19 cellular contexts compared by ENCODE assay signal in the genomic region with DNA sequence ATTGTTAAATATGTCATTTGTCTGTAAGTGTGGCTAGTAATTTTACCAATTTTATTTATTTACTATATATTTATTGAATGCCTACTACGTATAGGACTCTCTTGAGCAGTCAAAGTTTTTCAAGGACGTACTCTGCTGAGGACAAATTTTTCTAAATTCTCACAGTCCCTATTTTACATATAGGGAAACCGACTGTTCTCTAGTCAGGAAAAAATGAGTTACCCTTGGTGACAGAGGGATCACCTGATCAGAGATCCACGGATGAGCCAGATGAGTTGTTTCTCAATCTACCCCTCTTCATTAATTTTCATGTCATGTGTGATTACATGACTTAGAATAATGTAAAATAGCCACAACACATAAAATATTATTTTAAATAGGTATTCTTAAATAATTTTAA.
DNase-seq lines count a peak whose midpoint lies in the region; ATAC-seq, FAIRE-seq and TF ChIP-seq lines count a peak whose summit lies in the region.
"Had no signal": no experiment of that assay in that cellular context is flagged by ENCODE, and none has a peak within 500 bp of the region (broad histone marks: within the 10 kb centered on the region; RNA-seq: fewer than 3 reads in every experiment).

No MANE protein-coding gene starts in this region.

- H2BK15ac ChIP-seq in IMR-90 (ENCODE audit: low read depth, low read length) = peak overlapping the region; percentile 82; the same call in 1 of the 3 replicates

- DNase-seq in heart right ventricle (no peak), cardiac septum (ENCODE audit: low spot score) (no peak), A549 (ENCODE audit: low read depth in 1 of 2, low spot score in 1 of 2) (no peak), IMR-90 (no peak)
- DNase-seq in activated CD4-positive, alpha-beta T cell treated with anti-CD3 and anti-CD28 coated beads for 4 hours = no peak
- no peak for DNase-seq in NK-92 treated with Interleukin-12 subunit alpha and Interleukin-12 subunit beta, amount 100 ng/mL, for 24 hours (lab: John Stamatoyannopoulos, UW)
- DNase-seq: BE2C; CD4-positive, alpha-beta memory T cell; DMS153; DMS79 treated with DMSO at 0.1 percent for 48 hours; EL; GDM1; GOT3; HFFc6 had no signal

- H3K27me3 ChIP-seq in heart right ventricle (no peaks in the 10 kb centered on the region), IMR-90 (ENCODE audit: control insufficient read depth, insufficient read depth, low read length) (no peaks in the 10 kb centered on the region)
- H3K27me3 ChIP-seq: BE2C had no signal

- H3K4me3 ChIP-seq in heart right ventricle (no peak overlapping the region), A549 (no peak overlapping the region; the same call in 2 of the 3 replicates), IMR-90 (ENCODE audit: insufficient read depth, low read depth, low read length) (no peak overlapping the region)
- H3K4me3 ChIP-seq: HAP-1 had no signal

- TF ChIP-seq RAD21 in A549 (conservative IDR thresholded peaks at IDR 0.05 in 1 of 2, IDR thresholded peaks at IDR 0.05 in 1 of 2) = no peak
- TF ChIP-seq RAD21 in IMR-90 (IDR thresholded peaks at IDR 0.05; ENCODE audit: low read length) = no peak

- peaks cover 12% of the 10 kb centered on the region for H3K4me1 Mint-ChIP-seq in activated T-helper 17 cell treated with anti-CD3 and anti-CD28 coated beads, Interleukin-2, amount 50 U/mL, for 72 hours

- H3K9me3 ChIP-seq in heart right ventricle = no peaks in the 10 kb centered on the region
- peaks cover 3% of the 10 kb centered on the region; the same call in 1 of the 3 replicates for H3K9me3 ChIP-seq in A549
- no peaks in the 10 kb centered on the region for H3K9me3 ChIP-seq in IMR-90 (ENCODE audit: control insufficient read depth, insufficient read depth, low read length)
- H3K9me3 ChIP-seq: BE2C, HAP-1 had no signal

- H4K20me1 ChIP-seq in IMR-90 (ENCODE audit: insufficient read depth, low read length) = no peaks in the 10 kb centered on the region

- H3K27ac Mint-ChIP-seq in activated T-helper 17 cell treated with anti-CD3 and anti-CD28 coated beads, Interleukin-2, amount 50 U/mL, for 72 hours = no peak overlapping the region
- H3K27ac Mint-ChIP-seq: CD4-positive, alpha-beta memory T cell; HFFc6 had no signal

- H3K27me3 Mint-ChIP-seq in activated T-helper 17 cell treated with anti-CD3 and anti-CD28 coated beads, Interleukin-2, amount 50 U/mL, for 72 hours = no peaks in the 10 kb centered on the region
- H3K27me3 Mint-ChIP-seq: CD4-positive, alpha-beta memory T cell had no signal

- no peak for TF ChIP-seq POLR2A in A549 (IDR thresholded peaks at IDR 0.05; ENCODE audit: low read length)
- no peak for TF ChIP-seq POLR2A in IMR-90 (IDR thresholded peaks at IDR 0.05; ENCODE audit: low read depth, low read length)

- TF ChIP-seq EP300 in A549 (IDR thresholded peaks at IDR 0.05) = no peak

- H3K4ac ChIP-seq in IMR-90 (ENCODE audit: low read depth, low read length) = peak overlapping the region; percentile 51; the same call in 1 of the 2 replicates

- CTCF ChIA-PET in A549 (lab: Yijun Ruan, JAX) (interaction anchor here (1.0 kb wide), 1 partner anchor 557 kb away, joined by 3 read pairs; no protein-coding TSS in a partner anchor), IMR-90 (lab: Yijun Ruan, JAX) (no interaction called here)

- FAIRE-seq in A549 (lab: Jason Lieb, UNC) = no peak
- FAIRE-seq: GM12892 had no signal

- H4K8ac ChIP-seq in IMR-90 (ENCODE audit: low read depth in 2 of 2, low read length in 2 of 2) = no peak overlapping the region

- H4K5ac ChIP-seq in IMR-90 (ENCODE audit: low read depth, low read length) = no peak overlapping the region

- dilution Hi-C loops in IMR-90 (cut with HindIII; ENCODE audit: low sequenced_read_pairs, unreplicated experiment) = no loop called here

- WGBS in heart right ventricle, 2 donors = 66 to 67% methylated on average over 4 of the region's 4 CpGs
- 66% methylated on average over 4 of the region's 4 CpGs for WGBS in A549 (ENCODE audit: missing lambda C conversion rate)
- 100% methylated on average over 1 of the region's 4 CpGs; no CpG with 5 or more reads in 1 of the 2 experiments for WGBS in IMR-90 (ENCODE audit: extremely low coverage in 2 of 2, insufficient read length in 1 of 2), 2 experiments

- H3K56ac ChIP-seq in IMR-90 (ENCODE audit: extremely low read depth, insufficient read depth, low read length) = no peak overlapping the region

- POLR2A ChIA-PET in A549 (lab: Yijun Ruan, JAX) = no interaction called here
- POLR2A ChIA-PET in IMR-90 (lab: Charles Lee; ENCODE audit: unreplicated experiment) = interaction anchor here (0.6 kb wide), 1 partner anchor 57 kb away, joined by 3 read pairs; no protein-coding TSS in a partner anchor

- H2BK20ac ChIP-seq in IMR-90 (ENCODE audit: low read depth, low read length) = peak overlapping the region; percentile 14; the same call in 1 of the 2 replicates

- no peaks in the 10 kb centered on the region for H3K36me3 ChIP-seq in heart right ventricle
- H3K36me3 ChIP-seq in IMR-90 (ENCODE audit: control insufficient read depth, insufficient read depth, low read length) = no peaks in the 10 kb centered on the region
- H3K36me3 ChIP-seq: BE2C, HAP-1 had no signal

- H2AFZ ChIP-seq in IMR-90 (replicated peaks; ENCODE audit: low read length, poor library complexity) = no peak overlapping the region

- H3K23ac ChIP-seq in IMR-90 (ENCODE audit: low read depth, low read length) = no peak overlapping the region

- intact Hi-C loops in heart right ventricle (cut with DNase I) (no loop called here), cardiac septum (cut with DNase I) (no loop called here), IMR-90 (cut with micrococcal nuclease) (no loop called here)

- H2BK120ac ChIP-seq in IMR-90 (ENCODE audit: low read depth, low read length) = peak overlapping the region; percentile 37; the same call in 1 of the 2 replicates

- in situ Hi-C loops in IMR-90 (cut with MboI; ENCODE audit: low sequenced_read_pairs) = no loop called here

- no peak overlapping the region for H3K4me3 Mint-ChIP-seq in activated T-helper 17 cell treated with anti-CD3 and anti-CD28 coated beads, Interleukin-2, amount 50 U/mL, for 72 hours
- H3K4me3 Mint-ChIP-seq: CD4-positive, alpha-beta memory T cell; HFFc6 had no signal

- no peak overlapping the region for H3K9ac ChIP-seq in IMR-90 (ENCODE audit: low read depth, low read length)

- peaks cover 17% of the 10 kb centered on the region for H3K9me1 ChIP-seq in IMR-90 (ENCODE audit: insufficient read depth, low read length)

- peak overlapping the region; percentile 53; the same call in 1 of the 2 replicates for H3K14ac ChIP-seq in IMR-90 (replicated peaks; ENCODE audit: low read depth, low read length)

- peak overlapping the region in 8 of 10 donors; percentile 4 to 63 (median 52) for H3K27ac ChIP-seq in heart right ventricle
- H3K27ac ChIP-seq in A549 = peak overlapping the region; percentile 47 to 60; a peak in 3 of 6 replicates
- H3K27ac ChIP-seq in IMR-90 (ENCODE audit: insufficient read depth, low read length) = no peak overlapping the region
- H3K27ac ChIP-seq: C4-2B had no signal

- no peak overlapping the region for H2AK9ac ChIP-seq in IMR-90 (replicated peaks; ENCODE audit: low read depth, low read length, poor library complexity)

- H2BK5ac ChIP-seq in IMR-90 (ENCODE audit: low read depth, low read length, poor library complexity, severe bottlenecking) = peak overlapping the region; percentile 35

- peaks cover 4% of the 10 kb centered on the region for H3K9me3 Mint-ChIP-seq in activated T-helper 17 cell treated with anti-CD3 and anti-CD28 coated beads, Interleukin-2, amount 50 U/mL, for 72 hours
- H3K9me3 Mint-ChIP-seq: HFFc6 had no signal

- H4K91ac ChIP-seq in IMR-90 (ENCODE audit: insufficient read depth, low read depth, low read length) = no peak overlapping the region

- H3K4me1 ChIP-seq in heart right ventricle = peaks cover 6 to 50% (median 40%) of the 10 kb centered on the region in 9 donors
- H3K4me1 ChIP-seq in A549 = peaks cover 42% of the 10 kb centered on the region
- H3K4me1 ChIP-seq in IMR-90 (ENCODE audit: control insufficient read depth, insufficient read depth, low read length) = peaks cover 13% of the 10 kb centered on the region
- H3K4me1 ChIP-seq: HAP-1 had no signal

- H3K79me1 ChIP-seq in IMR-90 (ENCODE audit: low read depth in 1 of 2, low read length in 2 of 2) = peaks cover 13 to 23% of the 10 kb centered on the region in 2 experiments

- TF ChIP-seq CTCF in heart right ventricle (IDR thresholded peaks at IDR 0.05) (no peak), A549 (IDR thresholded peaks at IDR 0.05) (no peak), IMR-90 (conservative IDR thresholded peaks at IDR 0.05; ENCODE audit: low read depth, low read length) (no peak)

- H3K18ac ChIP-seq in IMR-90 (ENCODE audit: low read depth, low read length) = no peak overlapping the region

- H2AK5ac ChIP-seq in IMR-90 (ENCODE audit: low read depth, low read length) = peak overlapping the region; percentile 54; the same call in 1 of the 2 replicates

- BruUV-seq in IMR-90 (replicated peaks; lab: Mats Ljungman, UMichigan) = no TSS peak

- no peaks in the 10 kb centered on the region for H3K36me3 Mint-ChIP-seq in activated T-helper 17 cell treated with anti-CD3 and anti-CD28 coated beads, Interleukin-2, amount 50 U/mL, for 72 hours (ENCODE audit: low read depth)

- peak overlapping the region; percentile 35 for H3K4me2 ChIP-seq in A549
- no peak overlapping the region for H3K4me2 ChIP-seq in IMR-90 (ENCODE audit: low read depth, low read length)

- ATAC-seq in heart right ventricle (no peak), A549 (no peak), IMR-90 (ENCODE audit: low read depth) (no peak), GM21381 (IDR thresholded peaks at IDR 0.05; ENCODE audit: unreplicated experiment) (no peak)
- ATAC-seq in activated T-helper 17 cell treated with anti-CD3 and anti-CD28 coated beads, Interleukin-2, amount 50 U/mL, for 72 hours (replicated peaks) = peak; percentile 36

TF ChIP-seq in A549, 52 proteins besides CTCF, POLR2A, EP300 and RAD21:
- no peak for TF ChIP-seq GATA3 (IDR thresholded peaks at IDR 0.05; ENCODE audit: borderline replicate concordance)
- TF ChIP-seq, protein P1, sequence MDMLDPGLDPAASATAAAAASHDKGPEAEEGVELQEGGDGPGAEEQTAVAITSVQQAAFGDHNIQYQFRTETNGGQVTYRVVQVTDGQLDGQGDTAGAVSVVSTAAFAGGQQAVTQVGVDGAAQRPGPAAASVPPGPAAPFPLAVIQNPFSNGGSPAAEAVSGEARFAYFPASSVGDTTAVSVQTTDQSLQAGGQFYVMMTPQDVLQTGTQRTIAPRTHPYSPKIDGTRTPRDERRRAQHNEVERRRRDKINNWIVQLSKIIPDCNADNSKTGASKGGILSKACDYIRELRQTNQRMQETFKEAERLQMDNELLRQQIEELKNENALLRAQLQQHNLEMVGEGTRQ (IDR thresholded peaks at IDR 0.05) = no peak
TF ChIP-seq in A549: peak in this region for 0.

TF ChIP-seq in IMR-90, 13 proteins besides CTCF, POLR2A, EP300 and RAD21:
- TF ChIP-seq SMC3 (IDR thresholded peaks at IDR 0.05; ENCODE audit: low read depth, low read length) (no peak), CEBPB (IDR thresholded peaks at IDR 0.05; ENCODE audit: low read depth, low read length) (no peak), MAZ (IDR thresholded peaks at IDR 0.05; ENCODE audit: borderline replicate concordance, low read depth, low read length) (no peak)
TF ChIP-seq in IMR-90: peak in this region for 0.
